ENCODE assay signal across 27 cellular contexts in genomic region chr6:119301429-119301828, GRCh38.
"Had no signal": no experiment of that assay in that cellular context is flagged by ENCODE, and none has a peak within 500 bp of the region (broad histone marks: within the 10 kb centered on the region; RNA-seq: fewer than 3 reads in every experiment).

No MANE protein-coding gene starts in this region.

- H3K27me3 ChIP-seq: stomach, suprapubic skin, testis, thyroid gland, tibial artery, tibial nerve, transverse colon, upper lobe of left lung, upper lobe of right lung, uterus, vagina had no signal

- H3K27ac ChIP-seq: stomach, suprapubic skin, testis, thoracic aorta, thyroid gland, tibial artery, tibial nerve, transverse colon, upper lobe of left lung, upper lobe of right lung, uterus, vagina had no signal

- H3K4me3 ChIP-seq: stomach, suprapubic skin, testis, thoracic aorta, thyroid gland, tibial artery, tibial nerve, transverse colon, upper lobe of left lung, upper lobe of right lung, uterus, vagina had no signal

- FAIRE-seq: urothelium cell line had no signal

- ATAC-seq: stimulated activated effector memory CD8-positive, alpha-beta T cell treated with anti-CD3 and anti-CD28 coated beads, Interleukin-12 subunit alpha, Interleukin-12 subunit beta, amount 100 ng/mL, for 72 hours; stimulated activated memory B cell treated with anti-CD40 and anti-IgM and Interleukin-4, amounts not matched to agents 10 μg/mL and 1 μg/mL and 100 μg/mL, for 72 hours; stimulated activated naive B cell treated with anti-CD40 and anti-IgM and Interleukin-4, amounts not matched to agents 10 μg/mL and 1 μg/mL and 100 μg/mL, for 72 hours; stimulated activated naive CD8-positive, alpha-beta T cell treated with anti-CD3 and anti-CD28 coated beads, Interleukin-15, amount 100 ng/mL, for 72 hours; stimulated activated naive CD8-positive, alpha-beta T cell treated with anti-CD3 and anti-CD28 coated beads, Interleukin-15, Interleukin-2, amounts not matched to agents 100 U/mL and 50 U/mL, for 24 hours; upper lobe of right lung had no signal

- H3K36me3 ChIP-seq: thoracic aorta, uterus had no signal

- DNase-seq: stimulated activated CD4-positive, alpha-beta T cell treated with anti-CD3 and anti-CD28 coated beads, Interleukin-2, amount 100 ng/mL, for 48 hours; stimulated activated CD4-positive, alpha-beta T cell treated with anti-CD3 and anti-CD28 coated beads, Interleukin-4, amount 100 ng/mL, for 1 hour; stimulated activated CD4-positive, alpha-beta T cell treated with anti-CD3 and anti-CD28 coated beads, Interleukin-4, amount 100 ng/mL, for 24 hours; stimulated activated CD4-positive, alpha-beta T cell treated with anti-CD3 and anti-CD28 coated beads, Interleukin-4, amount 100 ng/mL, for 4 hours; stimulated activated CD8-positive, alpha-beta memory T cell treated with anti-CD3 and anti-CD28 coated beads, Interleukin-4, amount 100 ng/mL, for 48 hours; stimulated activated naive B cell treated with anti-CD40 and anti-IgM and Interleukin-4, amounts not matched to agents 10 μg/mL and 1 μg/mL and 100 μg/mL, for 72 hours; stimulated activated naive CD4-positive, alpha-beta T cell; stimulated activated naive CD4-positive, alpha-beta T cell treated with Interleukin-2 at 50 U/mL for 16 hours; stimulated activated naive CD8-positive, alpha-beta T cell treated with anti-CD3 and anti-CD28 coated beads, Interleukin-15, amount 100 ng/mL, for 72 hours; stimulated activated naive CD8-positive, alpha-beta T cell treated with anti-CD3 and anti-CD28 coated beads, Interleukin-15, Interleukin-2, amounts not matched to agents 100 U/mL and 50 U/mL, for 24 hours; stomach; substantia nigra; testis; thyroid gland; tibial artery; transverse colon; trophoblast cell; upper lobe of left lung; upper lobe of right lung; uterus had no signal

- H3K4me1 ChIP-seq: testis, thyroid gland, tibial nerve, transverse colon, upper lobe of right lung, uterus had no signal

- H3K9me3 ChIP-seq: stomach, suprapubic skin, testis, thoracic aorta, thyroid gland, tibial artery, tibial nerve, transverse colon, upper lobe of left lung, upper lobe of right lung, uterus, vagina had no signal
